ENCODE assay signal across 1 cellular context in genomic region chr12:9721394-9722092, GRCh38.
A peak's percentile ranks its signal among the peaks of the same experiment; 100 is the strongest.
TF ChIP-seq lines count a peak whose summit lies in the region.

No MANE protein-coding gene starts in this region.

TF ChIP-seq in GM12878, 131 proteins besides CTCF, POLR2A, EP300 and RAD21 (continued from another document):
- TF ChIP-seq TAF1 (IDR thresholded peaks at IDR 0.05; ENCODE audit: borderline replicate concordance, low read depth, low read length) (peak; percentile 25; the same call in 1 of the 2 replicates), ZBTB33 (IDR thresholded peaks at IDR 0.05) (no peak), REST (IDR thresholded peaks at IDR 0.05; ENCODE audit: low read depth, low read length) (no peak), JUND (IDR thresholded peaks at IDR 0.05; ENCODE audit: low read depth, low read length) (no peak)
